9 cellular contexts compared by ENCODE assay signal in the genomic region with DNA sequence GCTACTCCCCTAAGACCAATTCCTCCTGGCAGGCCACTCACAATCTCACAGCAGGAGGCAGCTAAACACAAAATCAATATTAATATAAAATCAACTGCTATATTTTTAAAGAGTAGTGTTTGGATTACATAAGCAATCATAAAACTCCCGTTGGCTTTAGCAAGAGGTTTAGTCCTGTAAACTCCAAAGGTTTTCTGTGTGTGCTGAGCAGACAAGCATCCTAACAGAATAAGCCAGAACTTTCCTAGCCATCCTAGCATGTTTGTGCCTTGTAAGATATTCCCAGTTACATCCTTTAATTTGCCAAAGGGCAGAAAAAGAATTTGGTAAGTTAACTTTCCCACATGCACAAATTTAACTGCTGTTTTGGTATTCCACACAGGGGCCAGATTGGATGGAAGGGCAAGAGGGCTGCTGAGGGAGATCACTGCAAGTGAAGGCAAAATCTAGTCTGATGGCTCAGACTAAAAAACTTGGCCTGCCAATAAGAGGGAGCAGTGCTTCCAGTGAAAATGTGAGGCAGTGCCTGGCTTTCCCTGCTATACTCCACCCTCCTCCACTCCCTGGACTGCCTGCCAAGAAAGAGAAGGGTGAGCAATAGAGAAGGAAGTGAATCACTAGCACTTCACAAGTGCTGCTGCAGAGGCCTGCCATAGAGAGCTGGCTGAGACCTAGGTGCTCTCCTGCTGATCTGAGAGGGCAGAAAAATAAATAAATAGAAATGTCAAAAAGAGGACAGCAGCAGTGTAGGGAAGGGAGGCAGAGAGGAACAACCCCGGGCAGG. TPM values are rescaled to one million over a fixed set of nuclear protein-coding genes. Genes with fewer than 3 reads are reported as not detected.
DNase-seq lines count a peak whose midpoint lies in the region; ATAC-seq and TF ChIP-seq lines count a peak whose summit lies in the region.
"Not testable (repeated sequence)": the region's sequence is repeated elsewhere in the genome, so short reads cannot be mapped to it uniquely, and the experiment has no call there.
"Had no signal": no experiment of that assay in that cellular context is flagged by ENCODE, and none has a peak within 500 bp of the region (broad histone marks: within the 10 kb centered on the region; RNA-seq: fewer than 3 reads in every experiment).

No MANE protein-coding gene starts in this region.

- not testable (repeated sequence) for H3K27me3 ChIP-seq in gastroesophageal sphincter; smooth muscle cell (ENCODE audit: low read depth)

- TF ChIP-seq POLR2A in gastroesophageal sphincter (IDR thresholded peaks at IDR 0.05): not testable (repeated sequence)

- TF ChIP-seq EP300 in gastroesophageal sphincter (IDR thresholded peaks at IDR 0.05): not testable (repeated sequence)

- DNase-seq in A172 (ENCODE audit: low spot score) (peak; percentile 92), GOT3 (lab: John Stamatoyannopoulos, UW) (peak; percentile 39), NCI-H69 (lab: John Stamatoyannopoulos, UW) (peak; percentile 61), mesothelial cell of epicardium (ENCODE audit: low spot score in 2 of 2, unreplicated experiment in 2 of 2) (peak in 1 of 2 experiments; percentile 40)
- DNase-seq in activated CD4-positive, alpha-beta T cell treated with anti-CD3 and anti-CD28 coated beads, Interleukin-2, amount 50 U/mL, for 1 hour: peak; percentile 2
- DNase-seq in smooth muscle cell (lab: John Stamatoyannopoulos, UW; ENCODE audit: unreplicated experiment): not testable (repeated sequence)

- H3K27ac Mint-ChIP-seq in brain (peak overlapping the region in 4 of 5 experiments; percentile 94 to 97 (median 96)), mesothelial cell of epicardium (peak overlapping the region; percentile 77)

- not testable (repeated sequence) for TF ChIP-seq CTCF in brain (conservative IDR thresholded peaks at IDR 0.05); gastroesophageal sphincter (IDR thresholded peaks at IDR 0.05); mesothelial cell of epicardium (IDR thresholded peaks at IDR 0.05; ENCODE audit: unreplicated experiment); smooth muscle cell (IDR thresholded peaks at IDR 0.05; ENCODE audit: borderline replicate concordance, insufficient read depth, poor library complexity, severe bottlenecking)

- H3K36me3 Mint-ChIP-seq in brain, mesothelial cell of epicardium: not testable (repeated sequence)

- H3K4me3 ChIP-seq in gastroesophageal sphincter, smooth muscle cell: not testable (repeated sequence)

- H3K4me2 ChIP-seq in smooth muscle cell: peak overlapping the region; percentile 40

- H3K4me3 Mint-ChIP-seq in brain: peak overlapping the region in 3 of 5 experiments; percentile 17 to 56 (median 26)
- H3K4me3 Mint-ChIP-seq in mesothelial cell of epicardium: not testable (repeated sequence)

- ATAC-seq in gastroesophageal sphincter: peak; percentile 97

- H3K9me3 ChIP-seq in gastroesophageal sphincter; smooth muscle cell (replicated peaks; ENCODE audit: low read depth): not testable (repeated sequence)

- WGBS in gastroesophageal sphincter (ENCODE audit: low coverage in 1 of 2), 2 donors: 18% methylated on average over 1 of the region's 2 CpGs; no CpG with 5 or more reads in 1 of the 2 donors
- WGBS in smooth muscle cell (ENCODE audit: low lambda C conversion rate): 68% methylated on average over 2 of the region's 2 CpGs

- H3K79me2 ChIP-seq in smooth muscle cell (ENCODE audit: low read depth): peaks cover 33% of the 10 kb centered on the region

- H3K27ac ChIP-seq in gastroesophageal sphincter: peak overlapping the region in 3 of 4 donors; percentile 72 to 80 (median 76)
- peak overlapping the region; percentile 84 for H3K27ac ChIP-seq in smooth muscle cell (ENCODE audit: low read depth)

- H2AFZ ChIP-seq in smooth muscle cell (ENCODE audit: low read depth): not testable (repeated sequence)

- peaks cover 23% of the 10 kb centered on the region for H4K20me1 ChIP-seq in smooth muscle cell (ENCODE audit: low read depth)

- H3F3A ChIP-seq in smooth muscle cell (ENCODE audit: low read depth): not testable (repeated sequence)

- not testable (repeated sequence) for H3K9me3 Mint-ChIP-seq in brain, mesothelial cell of epicardium

- H3K27me3 Mint-ChIP-seq in brain; mesothelial cell of epicardium (ENCODE audit: low read depth): not testable (repeated sequence)

- H3K36me3 ChIP-seq in gastroesophageal sphincter; smooth muscle cell (ENCODE audit: low read depth): not testable (repeated sequence)

- H3K4me1 ChIP-seq in gastroesophageal sphincter: peaks cover 3 to 26% (median 9%) of the 10 kb centered on the region in 3 donors
- not testable (repeated sequence) for H3K4me1 ChIP-seq in smooth muscle cell (ENCODE audit: low read depth)

- not testable (repeated sequence) for H3K9ac ChIP-seq in smooth muscle cell (ENCODE audit: low read depth)

- H3K4me1 Mint-ChIP-seq in brain (peaks cover 11% of the 10 kb centered on the region), mesothelial cell of epicardium (peaks cover 11% of the 10 kb centered on the region)

RNA-seq across cellular contexts. Expression of gene SPDYE16, which starts 39.9 kb away (rescaled TPM):
- not detected in 2 replicates for total RNA-seq in A172 (2014; rRNA removed; shearing (Covaris generic))
- polyA plus RNA-seq in brain (ENCODE audit: insufficient read depth, low read depth, low replicate concordance) (not detected), smooth muscle cell (0.71 TPM in 1 of 2 replicates, not detected in the other)
- total RNA-seq in gastroesophageal sphincter (1 to 10 TPM in 1 of 4 donors, under 1 TPM in 2, not detected in 1; 0.42 to 3.7 (median 0.94) TPM), mesothelial cell of epicardium (0.18 to 0.44 TPM (median 0.34 TPM) in 3 replicates), smooth muscle cell (not detected in 2 replicates)
- total RNA-seq: mesenteric fat pad had no signal

RNA-seq across cellular contexts. Expression of gene POMZP3, which starts 44.0 kb away (rescaled TPM):
- 12.8 and 19.4 TPM in 2 replicates for total RNA-seq in A172 (2014; rRNA removed; shearing (Covaris generic))
- polyA plus RNA-seq in brain (ENCODE audit: insufficient read depth, low read depth, low replicate concordance): 57.2 TPM
- total RNA-seq in gastroesophageal sphincter: 1 to 10 TPM; 3.5 to 8.6 (median 7.2) TPM
- total RNA-seq in mesothelial cell of epicardium: 14.7 to 15.8 TPM (median 15.7 TPM) in 3 replicates
- 0.45 TPM in 1 of 2 replicates, not detected in the other for total RNA-seq in smooth muscle cell
- polyA plus RNA-seq in smooth muscle cell: 7.3 and 7.4 TPM in 2 replicates
